ENCODE assay signal across 8 cellular contexts in genomic region chr19:12806242-12807131, GRCh38. TPM values are rescaled to one million over a fixed set of nuclear protein-coding genes. Genes with fewer than 3 reads are reported as not detected.
DNase-seq lines count a peak whose midpoint lies in the region; ATAC-seq and TF ChIP-seq lines count a peak whose summit lies in the region.

TSS of gene RNASEH2A (plus strand) at chr19:12806584. CDS start at chr19:12806674, 90 bp downstream.

- peaks cover 12% of the 10 kb centered on the region for H3K36me3 Mint-ChIP-seq in CD8-positive, alpha-beta T cell

- H3K4me3 ChIP-seq in CD8-positive, alpha-beta T cell (ENCODE audit: low read depth, low read length) = peak within 1 kb of the TSS; percentile 60
- H3K4me3 ChIP-seq in OCI-LY7 (ENCODE audit: low read depth, low read length, poor library complexity, severe bottlenecking) (peak within 1 kb of the TSS; percentile 70), mucosa of rectum (ENCODE audit: low read length in 2 of 2) (peak within 1 kb of the TSS; percentile 75)

- H3K27me3 ChIP-seq in CD8-positive, alpha-beta T cell (ENCODE audit: insufficient read depth, low read length) = no peaks in the 10 kb centered on the region
- no peaks in the 10 kb centered on the region for H3K27me3 ChIP-seq in mucosa of rectum (ENCODE audit: control insufficient read depth in 2 of 2, insufficient read depth in 2 of 2, low read length in 2 of 2)

- DNase-seq in CD8-positive, alpha-beta T cell = peak; percentile 66 to 92 (median 84)
- DNase-seq in GM20000 (ENCODE audit: low spot score) (peak; percentile 98), HuH-7 (ENCODE audit: low spot score) (peak; percentile 83), OCI-LY7 (ENCODE audit: low spot score) (peak; percentile 97), erythroblast (lab: John Stamatoyannopoulos, UW) (peak; percentile 93 to 95)
- DNase-seq in activated T-cell treated with anti-CD3 and anti-CD28 coated beads, Interleukin-2, amount 50 U/mL, for 1 hour = peak; percentile 88
- DNase-seq in stimulated activated CD8-positive, alpha-beta memory T cell treated with anti-CD3 and anti-CD28 coated beads, Interleukin-4, amount 100 ng/mL, for 48 hours = peak; percentile 92

- peaks cover 18% of the 10 kb centered on the region for H3K4me1 ChIP-seq in CD8-positive, alpha-beta T cell (ENCODE audit: insufficient read depth, low read length)
- H3K4me1 ChIP-seq in OCI-LY7 (ENCODE audit: insufficient read depth, low read length, poor library complexity, severe bottlenecking) (peaks cover 20% of the 10 kb centered on the region), mucosa of rectum (ENCODE audit: control insufficient read depth in 2 of 2, insufficient read depth in 2 of 2, low read length in 2 of 2) (peaks cover 19% of the 10 kb centered on the region in 2 donors)

- peak within 1 kb of the TSS; percentile 55 to 69 for H3K9ac ChIP-seq in mucosa of rectum (ENCODE audit: low read depth in 1 of 2, low read length in 2 of 2)

- TF ChIP-seq CTCF in CD8-positive, alpha-beta T cell (IDR thresholded peaks at IDR 0.05) = no peak
- TF ChIP-seq CTCF in GM20000 (IDR thresholded peaks at IDR 0.05; ENCODE audit: extremely low read depth, missing control alignments) (no peak), OCI-LY7 (conservative IDR thresholded peaks at IDR 0.05; ENCODE audit: low read length) (no peak)

- peak within 1 kb of the TSS; percentile 85 for H3K4me2 ChIP-seq in OCI-LY7 (ENCODE audit: low read length)

- peak within 1 kb of the TSS; percentile 88 for H2AFZ ChIP-seq in OCI-LY7 (ENCODE audit: low read length)

- no peaks in the 10 kb centered on the region for H3K36me3 ChIP-seq in CD8-positive, alpha-beta T cell (ENCODE audit: insufficient read depth, low read length)
- H3K36me3 ChIP-seq in OCI-LY7 (ENCODE audit: insufficient read depth, low read length) (peaks cover 36% of the 10 kb centered on the region), mucosa of rectum (ENCODE audit: control insufficient read depth in 2 of 2, insufficient read depth in 2 of 2, low read length in 2 of 2) (no peaks in the 10 kb centered on the region)

- H4K20me1 ChIP-seq in OCI-LY7 (ENCODE audit: insufficient read depth, low read length) = no peaks in the 10 kb centered on the region

- CTCF ChIA-PET in CD8-positive, alpha-beta T cell (lab: Charles Lee) = interaction anchor here (0.6 to 3.1 kb wide), 5 partner anchors 9 to 499 kb away, joined by 3 to 15 read pairs (median 4); no protein-coding TSS in a partner anchor
- CTCF ChIA-PET in OCI-LY7 (lab: Charles Lee; ENCODE audit: unreplicated experiment) = no interaction called here

- peaks cover 9% of the 10 kb centered on the region; the same call in 1 of the 2 replicates for H3K79me2 ChIP-seq in OCI-LY7 (ENCODE audit: insufficient read depth, low read depth, low read length)

- BruUV-seq in OCI-LY7 (replicated peaks; lab: Mats Ljungman, UMichigan) = no TSS peak

- H3K4me1 Mint-ChIP-seq in CD8-positive, alpha-beta T cell (ENCODE audit: low read depth) = peaks cover 26% of the 10 kb centered on the region

- intact Hi-C loops in CD8-positive, alpha-beta T cell (cut with DNase I, micrococcal nuclease) = loop anchor here (1.0 to 10.0 kb wide), 7 partner anchors 31 to 151 kb away; partner anchors contain the start of genes CALR (in 1 of the 2), DNASE2 (in 1 of the 2), FARSA (in 1 of the 2) and GADD45GIP1 (in 1 of the 2)
- intact Hi-C loops in OCI-LY7 (cut with micrococcal nuclease; ENCODE audit: unreplicated experiment) = no loop called here

- no peaks in the 10 kb centered on the region for H3K9me3 Mint-ChIP-seq in CD8-positive, alpha-beta T cell

- peak; percentile 92 for ATAC-seq in CD8-positive, alpha-beta T cell

- H3K4me3 Mint-ChIP-seq in CD8-positive, alpha-beta T cell = peak within 1 kb of the TSS; percentile 92

- peak within 1 kb of the TSS; percentile 54 for H3K27ac ChIP-seq in CD8-positive, alpha-beta T cell (ENCODE audit: low read depth, low read length)
- peak within 1 kb of the TSS; percentile 67 for H3K27ac ChIP-seq in OCI-LY7 (ENCODE audit: low read depth, low read length, poor library complexity, severe bottlenecking)
- peak within 1 kb of the TSS; percentile 38 to 58 for H3K27ac ChIP-seq in mucosa of rectum (ENCODE audit: low read depth in 2 of 2, low read length in 2 of 2)

- POLR2A ChIA-PET in CD8-positive, alpha-beta T cell (lab: Charles Lee) = interaction anchor here (0.7 to 2.3 kb wide), 4 partner anchors 10 to 85 kb away, joined by 3 to 14 read pairs (median 4); partner anchors contain the start of gene JUNB
- POLR2A ChIA-PET in OCI-LY7 (lab: Charles Lee) = interaction anchor here (0.6 to 1.3 kb wide), 4 partner anchors 9 to 1272 kb away, joined by 3 to 4 read pairs (median 4); no protein-coding TSS in a partner anchor

- peak; percentile 72 for TF ChIP-seq POLR2A in erythroblast (IDR thresholded peaks at IDR 0.05; ENCODE audit: low read length)

- H3K27ac Mint-ChIP-seq in CD8-positive, alpha-beta T cell = peak within 1 kb of the TSS; percentile 78

- H3K9me2 ChIP-seq in OCI-LY7 (ENCODE audit: insufficient read depth, low read length) = no peaks in the 10 kb centered on the region

- H3K9me3 ChIP-seq in CD8-positive, alpha-beta T cell (ENCODE audit: low read length) = no peaks in the 10 kb centered on the region
- H3K9me3 ChIP-seq in OCI-LY7 (ENCODE audit: low read length) (no peaks in the 10 kb centered on the region), mucosa of rectum (ENCODE audit: control insufficient read depth in 2 of 2, low read length in 2 of 2) (no peaks in the 10 kb centered on the region)

- H3K27me3 Mint-ChIP-seq in CD8-positive, alpha-beta T cell (ENCODE audit: low read depth) = no peaks in the 10 kb centered on the region

RNA-seq across cellular contexts. Expression of gene RNASEH2A, which starts in this region (rescaled TPM):
- 1 to 10 TPM; 1.3 to 2.2 TPM for total RNA-seq in CD8-positive, alpha-beta T cell
- total RNA-seq in OCI-LY7 (2014; rRNA removed; shearing (Covaris generic)) = 115 and 130 TPM in 2 replicates
- 86.0 and 90.5 TPM in 2 replicates for total RNA-seq in OCI-LY7 (2022)

Comparison
In these comparisons a context has a peak if more than half of its experiments do, and no peak if none do; other contexts are left out.
1. Peak in every context shown above with its lines: DNase-seq, ATAC-seq, H3K4me3 ChIP-seq and H3K27ac ChIP-seq.
2. RNA of gene RNASEH2A (total RNA-seq): 86.0 to 130 TPM in OCI-LY7; 1.3 to 2.2 TPM in CD8-positive, alpha-beta T cell; every median in the first group is over 10 times any median in the second.